In the genomic region with DNA sequence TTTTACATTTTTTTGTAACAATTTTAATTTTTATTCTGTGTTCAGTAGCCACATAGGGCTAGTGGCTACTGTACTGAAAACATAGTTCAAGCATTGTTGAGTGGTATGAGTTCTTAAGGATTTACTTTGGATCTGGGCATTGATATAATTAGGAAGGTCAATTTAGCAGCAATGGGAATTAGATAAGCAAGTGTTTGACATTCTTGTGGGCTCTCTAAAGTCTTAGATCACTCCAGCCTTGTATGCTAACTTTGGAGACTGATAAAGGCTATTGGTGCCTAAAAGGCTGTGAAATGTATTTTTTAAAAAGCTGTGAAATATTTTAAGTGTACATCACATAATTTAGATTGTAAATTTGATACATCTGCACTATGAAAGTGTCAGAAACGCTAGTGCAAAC, we compare ENCODE assay signal across 27 cellular contexts.
"Had no signal": no experiment of that assay in that cellular context is flagged by ENCODE, and none has a peak within 500 bp of the region (broad histone marks: within the 10 kb centered on the region; RNA-seq: fewer than 3 reads in every experiment).

No MANE protein-coding gene starts in this region.

- H3K27me3 ChIP-seq: esophagus squamous epithelium, ovary, sigmoid colon, tibial nerve, upper lobe of left lung had no signal

- H3K4me3 ChIP-seq: coronary artery, esophagus squamous epithelium, lower lobe of right lung, ovary, psoas muscle, sigmoid colon, skin epidermis, thoracic aorta, tibial nerve, upper lobe of left lung had no signal

- FAIRE-seq: endometrium, keratinocyte, urothelium cell line had no signal

- H3K36me3 Mint-ChIP-seq: natural killer cell had no signal

- H3K36me3 ChIP-seq: esophagus squamous epithelium, lower lobe of right lung, ovary, sigmoid colon, thoracic aorta, tibial nerve, upper lobe of left lung had no signal

- H3K9me3 ChIP-seq: esophagus squamous epithelium, lower lobe of right lung, ovary, psoas muscle, sigmoid colon, thoracic aorta, tibial nerve, upper lobe of left lung had no signal

- H3K27ac ChIP-seq: coronary artery, esophagus squamous epithelium, lower lobe of right lung, ovary, psoas muscle, sigmoid colon, skin epidermis, thoracic aorta, tibial nerve, upper lobe of left lung had no signal

- H3K4me3 Mint-ChIP-seq: natural killer cell; stimulated activated naive B cell treated with anti-CD40 and anti-IgM and Interleukin-4, amounts not matched to agents 10 μg/mL and 1 μg/mL and 100 μg/mL, for 72 hours; stimulated activated naive CD8-positive, alpha-beta T cell treated with anti-CD3 and anti-CD28 coated beads, Interleukin-15, Interleukin-2, amounts not matched to agents 100 ng/mL and 50 ng/mL, for 24 hours had no signal

- ATAC-seq: left ventricle myocardium superior; lower lobe of right lung; natural killer cell; psoas muscle; right cardiac atrium; stimulated activated naive B cell treated with anti-CD40 and anti-IgM and Interleukin-4, amounts not matched to agents 10 μg/mL and 1 μg/mL and 100 μg/mL, for 72 hours had no signal

- H3K27ac Mint-ChIP-seq: natural killer cell; stimulated activated naive B cell treated with anti-CD40 and anti-IgM and Interleukin-4, amounts not matched to agents 10 μg/mL and 1 μg/mL and 100 μg/mL, for 72 hours; stimulated activated naive CD8-positive, alpha-beta T cell treated with anti-CD3 and anti-CD28 coated beads, Interleukin-15, Interleukin-2, amounts not matched to agents 100 ng/mL and 50 ng/mL, for 24 hours had no signal

- H3K27me3 Mint-ChIP-seq: stimulated activated naive B cell treated with anti-CD40 and anti-IgM and Interleukin-4, amounts not matched to agents 10 μg/mL and 1 μg/mL and 100 μg/mL, for 72 hours; stimulated activated naive CD8-positive, alpha-beta T cell treated with anti-CD3 and anti-CD28 coated beads, Interleukin-15, Interleukin-2, amounts not matched to agents 100 ng/mL and 50 ng/mL, for 24 hours had no signal

- DNase-seq: dermis blood vessel endothelial cell; effector memory CD4-positive, alpha-beta T cell; esophagus squamous epithelium; foreskin melanocyte; glutamatergic neuron; hypothalamus; left ventricle myocardium superior; lower lobe of right lung; natural killer cell; occipital lobe; ovary; posterior cingulate gyrus; psoas muscle; right cardiac atrium; sigmoid colon; stimulated activated CD4-positive, alpha-beta T cell treated with anti-CD3 and anti-CD28 coated beads, Interleukin-15, amount 100 ng/mL, for 24 hours; stimulated activated CD4-positive, alpha-beta T cell treated with anti-CD3 and anti-CD28 coated beads, Interleukin-2, amount 100 ng/mL, for 48 hours; stimulated activated naive B cell treated with anti-CD40 and anti-IgM and Interleukin-4, amounts not matched to agents 10 μg/mL and 1 μg/mL and 100 μg/mL, for 72 hours; upper lobe of left lung had no signal

- H3K9me3 Mint-ChIP-seq: natural killer cell; stimulated activated naive B cell treated with anti-CD40 and anti-IgM and Interleukin-4, amounts not matched to agents 10 μg/mL and 1 μg/mL and 100 μg/mL, for 72 hours; stimulated activated naive CD8-positive, alpha-beta T cell treated with anti-CD3 and anti-CD28 coated beads, Interleukin-15, Interleukin-2, amounts not matched to agents 100 ng/mL and 50 ng/mL, for 24 hours had no signal
